In the genomic region with DNA sequence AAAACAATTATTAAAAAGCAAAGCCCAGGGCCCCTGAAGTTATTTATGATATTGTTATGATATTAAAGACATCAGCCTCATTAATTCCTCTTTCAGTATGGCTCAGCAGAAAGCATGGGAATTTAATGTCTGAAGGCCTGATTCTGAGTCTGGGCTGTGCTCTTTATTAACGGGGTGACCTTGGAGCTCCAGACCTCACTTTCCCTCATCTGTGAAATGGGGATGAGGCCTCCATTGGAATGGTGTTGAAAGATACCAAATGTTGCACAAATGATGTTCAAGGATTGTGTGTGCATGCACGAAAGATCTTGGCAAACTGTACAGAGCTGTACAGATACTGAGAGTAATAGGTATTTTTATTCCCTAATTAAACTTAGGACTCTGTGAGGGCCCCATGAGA, we compare ENCODE assay signal across 7 cellular contexts.
"Had no signal": no experiment of that assay in that cellular context is flagged by ENCODE, and none has a peak within 500 bp of the region (broad histone marks: within the 10 kb centered on the region; RNA-seq: fewer than 3 reads in every experiment).

No MANE protein-coding gene starts in this region.

- H3K4me2 ChIP-seq: KMS-11 had no signal

- FAIRE-seq: HTR-8/SVneo had no signal

- H3K27ac ChIP-seq: HL-60, KMS-11 had no signal

- DNase-seq: IMR-90, Karpas-422, KBM-7, KG1 had no signal

- H3K9ac ChIP-seq: KMS-11 had no signal
